8 cellular contexts compared by ENCODE assay signal in genomic region chr13:48038763-48039162, GRCh38. TPM values are rescaled to one million over a fixed set of nuclear protein-coding genes. Genes with fewer than 3 reads are reported as not detected.
DNase-seq lines count a peak whose midpoint lies in the region; ATAC-seq lines count a peak whose summit lies in the region.

No MANE protein-coding gene starts in this region.

- peak overlapping the region; percentile 97 for H3K27ac Mint-ChIP-seq in activated CD4-positive, alpha-beta memory T cell treated with anti-CD3 and anti-CD28 coated beads, Interleukin-2, amount 10 ng/mL, durations not matched to agents 7 days and 5 days

- CTCF ChIA-PET in activated CD4-positive, alpha-beta memory T cell treated with anti-CD3 and anti-CD28 coated beads, Interleukin-2, amount 10 ng/mL, durations not matched to agents 7 days and 5 days (lab: Charles Lee): interaction anchor here (0.6 to 2.6 kb wide), 14 partner anchors 9 to 1897 kb away, joined by 3 to 38 read pairs (median 4); partner anchors contain the start of gene MED4

- 100% methylated on average over 1 of the region's 1 CpG for WGBS in right cardiac atrium

- H3K9me3 ChIP-seq in right cardiac atrium (ENCODE audit: control insufficient read depth, low read length): no peaks in the 10 kb centered on the region

- H3K4me1 Mint-ChIP-seq in activated CD4-positive, alpha-beta memory T cell treated with anti-CD3 and anti-CD28 coated beads, Interleukin-2, amount 10 ng/mL, durations not matched to agents 7 days and 5 days: peaks cover 64% of the 10 kb centered on the region

- intact Hi-C loops in right cardiac atrium (cut with DNase I) (no loop called here), Right ventricle myocardium superior (cut with DNase I) (no loop called here)

- H3K4me3 ChIP-seq in right cardiac atrium (ENCODE audit: low read length): no peak overlapping the region

- no peaks in the 10 kb centered on the region for H3K27me3 ChIP-seq in right cardiac atrium (ENCODE audit: control insufficient read depth, insufficient read depth)

- peaks cover 49% of the 10 kb centered on the region for H3K36me3 Mint-ChIP-seq in activated CD4-positive, alpha-beta memory T cell treated with anti-CD3 and anti-CD28 coated beads, Interleukin-2, amount 10 ng/mL, durations not matched to agents 7 days and 5 days (ENCODE audit: low read depth)

- H3K9me3 Mint-ChIP-seq in activated CD4-positive, alpha-beta memory T cell treated with anti-CD3 and anti-CD28 coated beads, Interleukin-2, amount 10 ng/mL, durations not matched to agents 7 days and 5 days: peaks cover 4% of the 10 kb centered on the region

- ATAC-seq in right cardiac atrium (no peak), Right ventricle myocardium superior (ENCODE audit: poor library complexity) (no peak), GM19467 (IDR thresholded peaks at IDR 0.05; ENCODE audit: unreplicated experiment) (no peak)

- POLR2A ChIA-PET in activated CD4-positive, alpha-beta memory T cell treated with anti-CD3 and anti-CD28 coated beads, Interleukin-2, amount 10 ng/mL, durations not matched to agents 7 days and 5 days (lab: Charles Lee): interaction anchor here (0.8 to 3.6 kb wide), 16 partner anchors 9 to 1406 kb away, joined by 3 to 61 read pairs (median 7); partner anchors contain the start of genes FNDC3A, ITM2B, MED4 and RB1

- DNase-seq in right cardiac atrium: no peak
- DNase-seq in Right ventricle myocardium superior: no peak
- no peak for DNase-seq in activated CD4-positive, alpha-beta memory T cell treated with anti-CD3 and anti-CD28 coated beads, Interleukin-2, amount 10 ng/mL, durations not matched to agents 7 days and 5 days
- peak; percentile 42 for DNase-seq in kidney tubule cell (ENCODE audit: low spot score)
- DNase-seq in central memory CD4-positive, alpha-beta T cell: no peak
- DNase-seq in mucosa of gallbladder (ENCODE audit: low spot score): no peak
- no peak for DNase-seq in dedifferentiated amniotic fluid mesenchymal stem cell (ENCODE audit: extremely low spot score)

- H3K4me3 Mint-ChIP-seq in activated CD4-positive, alpha-beta memory T cell treated with anti-CD3 and anti-CD28 coated beads, Interleukin-2, amount 10 ng/mL, durations not matched to agents 7 days and 5 days: peak overlapping the region; percentile 99

- H3K27me3 Mint-ChIP-seq in activated CD4-positive, alpha-beta memory T cell treated with anti-CD3 and anti-CD28 coated beads, Interleukin-2, amount 10 ng/mL, durations not matched to agents 7 days and 5 days: no peaks in the 10 kb centered on the region

- peak overlapping the region; percentile 13 for H3K27ac ChIP-seq in right cardiac atrium (ENCODE audit: low read length)

- H3K4me1 ChIP-seq in right cardiac atrium (ENCODE audit: control insufficient read depth, insufficient read depth, low read length): no peaks in the 10 kb centered on the region

RNA-seq across cellular contexts. Expression of gene NUDT15, which starts 1.2 kb away (rescaled TPM):
- total RNA-seq in right cardiac atrium (10 to 100 TPM in 1 of 4 donors, 1 to 10 TPM in 3; 8.0 to 10.6 (median 9.1) TPM), Right ventricle myocardium superior (12.5 TPM), mucosa of gallbladder (14.0 TPM)
- 13.6 TPM for polyA plus RNA-seq in right cardiac atrium
- total RNA-seq in activated CD4-positive, alpha-beta memory T cell treated with anti-CD3 and anti-CD28 coated beads, Interleukin-2, amount 10 ng/mL, durations not matched to agents 7 days and 5 days: 10 to 100 TPM; 10.9 to 11.0 TPM

RNA-seq across cellular contexts. Expression of gene SUCLA2, which starts 37.7 kb away (rescaled TPM):
- total RNA-seq in right cardiac atrium (100 to 1,000 TPM in 1 of 4 donors, 10 to 100 TPM in 3; 84.6 to 103 (median 95.2) TPM), Right ventricle myocardium superior (161 TPM), mucosa of gallbladder (40.7 TPM)
- 74.6 TPM for polyA plus RNA-seq in right cardiac atrium
- total RNA-seq in activated CD4-positive, alpha-beta memory T cell treated with anti-CD3 and anti-CD28 coated beads, Interleukin-2, amount 10 ng/mL, durations not matched to agents 7 days and 5 days: 10 to 100 TPM; 26.7 to 29.1 TPM

RNA-seq across cellular contexts. Expression of gene MED4, which starts 56.1 kb away (rescaled TPM):
- total RNA-seq in right cardiac atrium: 10 to 100 TPM; 40.2 to 50.0 (median 49.2) TPM
- polyA plus RNA-seq in right cardiac atrium: 56.2 TPM
- 40.8 TPM for total RNA-seq in Right ventricle myocardium superior
- 10 to 100 TPM; 55.2 to 61.1 TPM for total RNA-seq in activated CD4-positive, alpha-beta memory T cell treated with anti-CD3 and anti-CD28 coated beads, Interleukin-2, amount 10 ng/mL, durations not matched to agents 7 days and 5 days
- total RNA-seq in mucosa of gallbladder: 36.5 TPM
